Comparison of ENCODE assay signal across 21 cellular contexts in the genomic region with DNA sequence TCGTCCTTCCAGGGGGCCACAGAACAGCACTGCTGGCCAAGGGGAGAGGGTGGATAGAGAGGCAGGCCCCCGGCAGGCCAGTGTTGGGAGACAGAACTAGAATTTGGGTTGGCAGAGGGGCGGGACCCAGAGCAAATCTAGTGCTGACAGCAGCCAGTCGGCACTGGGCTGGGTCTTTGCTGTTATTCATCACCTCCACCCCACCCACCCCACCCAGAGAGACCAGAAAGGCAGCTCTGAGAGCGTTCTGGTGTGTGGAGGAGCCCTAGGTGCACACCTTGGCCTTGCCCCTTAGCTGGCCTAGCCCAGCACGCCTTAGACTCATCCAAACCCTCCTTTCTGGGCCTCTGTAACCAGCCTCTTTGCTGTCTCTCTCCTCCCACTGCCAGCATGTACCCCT. TPM values are rescaled to one million over a fixed set of nuclear protein-coding genes. Genes with fewer than 3 reads are reported as not detected.
"Had no signal": no experiment of that assay in that cellular context is flagged by ENCODE, and none has a peak within 500 bp of the region (broad histone marks: within the 10 kb centered on the region; RNA-seq: fewer than 3 reads in every experiment).

No MANE protein-coding gene starts in this region.

- H3K36me3 ChIP-seq: cardiac muscle cell, left lung, neutrophil, upper lobe of left lung had no signal

- H3K27ac Mint-ChIP-seq: activated CD4-positive, alpha-beta T cell treated with anti-CD3 and anti-CD28 coated beads, Interleukin-2, amount 10 ng/mL, durations not matched to agents 7 days and 5 days; activated naive CD8-positive, alpha-beta T cell treated with anti-CD3 and anti-CD28 coated beads, Interleukin-2, amount 50 U/mL, for 24 hours; activated T-helper 1 cell treated with anti-CD3 and anti-CD28 coated beads, Interleukin-12 subunit alpha, Interleukin-12 subunit beta, Interleukin-2, Interleukin-4 antibody, amounts not matched to agents 30 ng/mL and 10 ng/mL and 1 ng/mL, durations not matched to agents 14 hours and 24 hours and 36 hours; naive thymus-derived CD4-positive, alpha-beta T cell; stimulated activated naive CD8-positive, alpha-beta T cell treated with anti-CD3 and anti-CD28 coated beads, Interleukin-15, Interleukin-2, amounts not matched to agents 100 ng/mL and 50 ng/mL, for 24 hours; T-helper 2 cell treated with Interferon-gamma antibody and Interleukin-4, amounts not matched to agents 5 μg/mL and 100 μg/mL, for 36 hours had no signal

- H3K27ac ChIP-seq: cardiac muscle cell, left lung, neutrophil, testis, upper lobe of left lung had no signal

- H3K9me3 Mint-ChIP-seq: activated CD4-positive, alpha-beta T cell treated with anti-CD3 and anti-CD28 coated beads, Interleukin-2, amount 10 ng/mL, durations not matched to agents 7 days and 5 days; activated naive CD8-positive, alpha-beta T cell treated with anti-CD3 and anti-CD28 coated beads, Interleukin-2, amount 50 U/mL, for 24 hours; activated T-helper 1 cell treated with anti-CD3 and anti-CD28 coated beads, Interleukin-12 subunit alpha, Interleukin-12 subunit beta, Interleukin-2, Interleukin-4 antibody, amounts not matched to agents 30 ng/mL and 10 ng/mL and 1 ng/mL, durations not matched to agents 14 hours and 24 hours and 36 hours; naive thymus-derived CD4-positive, alpha-beta T cell; stimulated activated naive CD8-positive, alpha-beta T cell treated with anti-CD3 and anti-CD28 coated beads, Interleukin-15, Interleukin-2, amounts not matched to agents 100 ng/mL and 50 ng/mL, for 24 hours; T-helper 2 cell treated with Interferon-gamma antibody and Interleukin-4, amounts not matched to agents 5 μg/mL and 100 μg/mL, for 36 hours had no signal

- H3K4me1 ChIP-seq: left lung, testis had no signal

- H3K4me1 Mint-ChIP-seq: activated CD4-positive, alpha-beta T cell treated with anti-CD3 and anti-CD28 coated beads, Interleukin-2, amount 10 ng/mL, durations not matched to agents 7 days and 5 days; activated naive CD8-positive, alpha-beta T cell treated with anti-CD3 and anti-CD28 coated beads, Interleukin-2, amount 50 U/mL, for 24 hours; naive thymus-derived CD4-positive, alpha-beta T cell had no signal

- H3K4me3 Mint-ChIP-seq: activated CD4-positive, alpha-beta T cell treated with anti-CD3 and anti-CD28 coated beads, Interleukin-2, amount 10 ng/mL, durations not matched to agents 7 days and 5 days; activated naive CD8-positive, alpha-beta T cell treated with anti-CD3 and anti-CD28 coated beads, Interleukin-2, amount 50 U/mL, for 24 hours; activated T-helper 1 cell treated with anti-CD3 and anti-CD28 coated beads, Interleukin-12 subunit alpha, Interleukin-12 subunit beta, Interleukin-2, Interleukin-4 antibody, amounts not matched to agents 30 ng/mL and 10 ng/mL and 1 ng/mL, durations not matched to agents 14 hours and 24 hours and 36 hours; naive thymus-derived CD4-positive, alpha-beta T cell; stimulated activated naive CD8-positive, alpha-beta T cell treated with anti-CD3 and anti-CD28 coated beads, Interleukin-15, Interleukin-2, amounts not matched to agents 100 ng/mL and 50 ng/mL, for 24 hours; T-helper 2 cell treated with Interferon-gamma antibody and Interleukin-4, amounts not matched to agents 5 μg/mL and 100 μg/mL, for 36 hours had no signal

- DNase-seq: activated CD4-positive, alpha-beta T cell treated with anti-CD3 and anti-CD28 coated beads, Interleukin-2, amount 10 ng/mL, durations not matched to agents 7 days and 5 days; activated CD4-positive, CD25-positive, alpha-beta regulatory T cell; activated CD8-positive, alpha-beta memory T cell treated with anti-CD3 and anti-CD28 coated beads for 24 hours; activated naive CD4-positive, alpha-beta T cell; activated naive CD8-positive, alpha-beta T cell treated with anti-CD3 and anti-CD28 coated beads, Interleukin-2, amount 50 U/mL, for 24 hours; effector CD8-positive, alpha-beta T cell; left lung; mucosa of descending colon; naive thymus-derived CD4-positive, alpha-beta T cell; posterior cingulate gyrus; SW 1271; testis; upper lobe of left lung had no signal

- H3K36me3 Mint-ChIP-seq: naive thymus-derived CD4-positive, alpha-beta T cell had no signal

- FAIRE-seq: astrocyte, colon, islet of Langerhans had no signal

- H3K4me3 ChIP-seq: cardiac muscle cell, left lung, mucosa of descending colon, testis, upper lobe of left lung had no signal

- H3K9me3 ChIP-seq: left lung, mucosa of descending colon, neutrophil, testis, upper lobe of left lung had no signal

- ATAC-seq: activated naive CD8-positive, alpha-beta T cell treated with anti-CD3 and anti-CD28 coated beads, Interleukin-2, amount 50 U/mL, for 24 hours; left lung; mucosa of descending colon; naive thymus-derived CD4-positive, alpha-beta T cell had no signal

- H3K27me3 ChIP-seq: cardiac muscle cell, testis, upper lobe of left lung had no signal

RNA-seq across cellular contexts. Expression of a gene that starts 6.4 kb away (rescaled TPM):
- total RNA-seq: activated CD4-positive, alpha-beta T cell treated with anti-CD3 and anti-CD28 coated beads, Interleukin-2, amount 10 ng/mL, durations not matched to agents 7 days and 5 days; activated T-helper 1 cell treated with anti-CD3 and anti-CD28 coated beads, Interleukin-12 subunit alpha, Interleukin-12 subunit beta, Interleukin-2, Interleukin-4 antibody, amounts not matched to agents 30 ng/mL and 10 ng/mL and 1 ng/mL, durations not matched to agents 14 hours and 24 hours and 36 hours; naive thymus-derived CD4-positive, alpha-beta T cell had no signal
- polyA plus RNA-seq: cardiac muscle cell; naive thymus-derived CD4-positive, alpha-beta T cell had no signal
